Comparison of ENCODE assay signal across 1 cellular context in genomic region chr19:50724522-50725217, GRCh38.
TF ChIP-seq lines count a peak whose summit lies in the region.

No MANE protein-coding gene starts in this region.

TF ChIP-seq in A549, 52 proteins besides CTCF, POLR2A, EP300 and RAD21 (continued from another document):
- TF ChIP-seq MAZ (IDR thresholded peaks at IDR 0.05; ENCODE audit: borderline replicate concordance, low read depth, low read length): peak; percentile 53; the same call in 1 of the 2 replicates
- no peak for TF ChIP-seq NR3C1 (IDR thresholded peaks at IDR 0.05)
- no peak; the same call in 1 of the 2 replicates for TF ChIP-seq GATA3 (IDR thresholded peaks at IDR 0.05; ENCODE audit: borderline replicate concordance)
- no peak; the same call in 1 of the 2 replicates for TF ChIP-seq BHLHE40 (IDR thresholded peaks at IDR 0.05; ENCODE audit: low read depth, low read length)
- no peak for TF ChIP-seq HOXA7 (CRISPR knock-in tag; IDR thresholded peaks at IDR 0.05)
- no peak for TF ChIP-seq HOXB13 (CRISPR knock-in tag; IDR thresholded peaks at IDR 0.05; ENCODE audit: low read depth)
- no peak for TF ChIP-seq CBX2 (IDR thresholded peaks at IDR 0.05; ENCODE audit: borderline replicate concordance, low read depth)
- no peak for TF ChIP-seq MAFK (IDR thresholded peaks at IDR 0.05; ENCODE audit: partially characterized antibody)
- peak; percentile 73; the same call in 1 of the 2 replicates for TF ChIP-seq MYC (IDR thresholded peaks at IDR 0.05; ENCODE audit: borderline replicate concordance, low read length)
- TF ChIP-seq HEYL (CRISPR knock-in tag; IDR thresholded peaks at IDR 0.05): no peak
